In genomic region chr7:145106001-145106400, GRCh38 we compare ENCODE assay signal across 10 cellular contexts.
DNase-seq lines count a peak whose midpoint lies in the region; ATAC-seq and TF ChIP-seq lines count a peak whose summit lies in the region.
"Had no signal": no experiment of that assay in that cellular context is flagged by ENCODE, and none has a peak within 500 bp of the region (broad histone marks: within the 10 kb centered on the region; RNA-seq: fewer than 3 reads in every experiment).

No MANE protein-coding gene starts in this region.

- H3K27ac ChIP-seq in thyroid gland (no peak overlapping the region), right lobe of liver (no peak overlapping the region)

- H3K27me3 ChIP-seq in thyroid gland (no peaks in the 10 kb centered on the region), right lobe of liver (no peaks in the 10 kb centered on the region)

- DNase-seq in NCI-H1105 (lab: John Stamatoyannopoulos, UW): peak; percentile 7
- DNase-seq in NCI-H2227 treated with DMSO at 0.1 percent for 48 hours (lab: John Stamatoyannopoulos, UW): peak; percentile 41
- peak; percentile 83 for DNase-seq in fibroblast of the conjunctiva (ENCODE audit: low read depth)
- peak; percentile 20 to 25 for DNase-seq in thyroid gland
- no peak for DNase-seq in activated CD4-positive, alpha-beta T cell treated with anti-CD3 and anti-CD28 coated beads for 4 hours
- no peak for DNase-seq in right lobe of liver
- DNase-seq in posterior vena cava (ENCODE audit: low spot score): no peak
- DNase-seq: CD8-positive, alpha-beta memory T cell had no signal

- H3K36me3 ChIP-seq in thyroid gland (no peaks in the 10 kb centered on the region), right lobe of liver (no peaks in the 10 kb centered on the region)

- no peak for TF ChIP-seq CTCF in thyroid gland (IDR thresholded peaks at IDR 0.05)
- no peak for TF ChIP-seq CTCF in right lobe of liver (IDR thresholded peaks at IDR 0.05)

- intact Hi-C loops in thyroid gland (cut with DNase I) (no loop called here), right lobe of liver (cut with DNase I) (no loop called here), posterior vena cava (cut with DNase I) (no loop called here)

- TF ChIP-seq POLR2A in thyroid gland (IDR thresholded peaks at IDR 0.05) (no peak), right lobe of liver (IDR thresholded peaks at IDR 0.05) (no peak)

- no peaks in the 10 kb centered on the region for H3K4me1 ChIP-seq in thyroid gland
- H3K4me1 ChIP-seq in right lobe of liver: no peaks in the 10 kb centered on the region

- 4 to 5% methylated on average over 1 of the region's 1 CpG for WGBS in thyroid gland, 2 donors
- 6% methylated on average over 1 of the region's 1 CpG for WGBS in right lobe of liver (ENCODE audit: insufficient coverage, low coverage, low lambda C conversion rate, missing lambda C conversion rate)

- no peaks in the 10 kb centered on the region for H3K9me3 ChIP-seq in thyroid gland
- H3K9me3 ChIP-seq in right lobe of liver: no peaks in the 10 kb centered on the region

- H3K4me3 ChIP-seq in thyroid gland (replicated peaks in 1 of 3): no peak overlapping the region
- no peak overlapping the region for H3K4me3 ChIP-seq in right lobe of liver

- ATAC-seq in right lobe of liver: no peak
- ATAC-seq: activated naive CD4-positive, alpha-beta T cell treated with anti-CD3 and anti-CD28 coated beads, Interleukin-2, amount 50 U/mL, for 72 hours; esophagus mucosa had no signal

Comparison
In these comparisons a context has a peak if more than half of its experiments do, and no peak if none do; other contexts are left out.
1. DNase-seq: peak in NCI-H1105 (single experiment), NCI-H2227 treated with DMSO at 0.1 percent for 48 hours (single experiment), fibroblast of the conjunctiva (single experiment) and thyroid gland (2 of 2); none in activated CD4-positive, alpha-beta T cell treated with anti-CD3 and anti-CD28 coated beads for 4 hours (0 of 2), right lobe of liver (0 of 3) and posterior vena cava (single experiment).